In genomic region chr12:125203145-125203765, GRCh38 we compare ENCODE assay signal across 9 cellular contexts. TPM values are rescaled to one million over a fixed set of nuclear protein-coding genes. Genes with fewer than 3 reads are reported as not detected.
DNase-seq lines count a peak whose midpoint lies in the region; ATAC-seq and TF ChIP-seq lines count a peak whose summit lies in the region.
"Had no signal": no experiment of that assay in that cellular context is flagged by ENCODE, and none has a peak within 500 bp of the region (broad histone marks: within the 10 kb centered on the region; RNA-seq: fewer than 3 reads in every experiment).

No MANE protein-coding gene starts in this region.

- peak; percentile 84 for ATAC-seq in GM18502 (IDR thresholded peaks at IDR 0.05; ENCODE audit: poor library complexity, unreplicated experiment)
- ATAC-seq in HG03097 (IDR thresholded peaks at IDR 0.05; ENCODE audit: low FRiP score, unreplicated experiment), result no peak

- POLR2A ChIA-PET in AG04450 (lab: Yijun Ruan, JAX), result no interaction called here

- DNase-seq in AG04450 (ENCODE audit: low read depth, low spot score) (no peak), NCI-H748 (lab: John Stamatoyannopoulos, UW; ENCODE audit: unreplicated experiment) (peak; percentile 56), fibroblast of pulmonary artery (ENCODE audit: low read depth) (peak; percentile 24), cerebellar nuclear complex (lab: John Stamatoyannopoulos, UW) (no peak)
- no peak for DNase-seq in NK-92 treated with Interleukin-12 subunit alpha and Interleukin-12 subunit beta, amount 100 ng/mL, for 24 hours (lab: John Stamatoyannopoulos, UW)
- no peak for DNase-seq in activated CD8-positive, alpha-beta memory T cell treated with anti-CD3 and anti-CD28 coated beads, Interleukin-2, amount 50 U/mL, for 4 hours
- DNase-seq: stimulated activated CD4-positive, alpha-beta T cell treated with anti-CD3 and anti-CD28 coated beads, Interleukin-2, amount 100 ng/mL, for 24 hours had no signal

- no peak overlapping the region for H3K27ac ChIP-seq in AG04450 (ENCODE audit: low read depth, low read length)

- peak; percentile 61 for TF ChIP-seq CTCF in AG04450 (IDR thresholded peaks at IDR 0.05; ENCODE audit: low read depth, low read length)
- peak; percentile 66 for TF ChIP-seq CTCF in fibroblast of pulmonary artery (IDR thresholded peaks at IDR 0.05; ENCODE audit: low read length, missing control alignments)

- H3K9me3 ChIP-seq in AG04450 (ENCODE audit: control insufficient read depth, insufficient read depth, low read length), result no peaks in the 10 kb centered on the region

- peaks cover 2% of the 10 kb centered on the region for H3K27me3 ChIP-seq in AG04450 (ENCODE audit: control insufficient read depth, insufficient read depth, low read length)

- H3K4me3 ChIP-seq in AG04450 (ENCODE audit: low read depth, low read length), result no peak overlapping the region
- H3K4me3 ChIP-seq in fibroblast of pulmonary artery (replicated peaks; ENCODE audit: low read depth, low read length), result no peak overlapping the region

- CTCF ChIA-PET in AG04450 (lab: Charles Lee), result interaction anchor here (1.1 to 2.6 kb wide), 3 partner anchors 13 to 76 kb away, joined by 3 to 11 read pairs (median 3); no protein-coding TSS in a partner anchor

RNA-seq across cellular contexts. Expression of gene TMEM132B, which starts 17.1 kb away (rescaled TPM):
- polyA plus RNA-seq in AG04450 (2011; rRNA removed), result 0.43 and 0.61 TPM in 2 replicates
- 0.70 and 0.78 TPM in 2 replicates for polyA minus RNA-seq in AG04450 (2011; rRNA and poly(A)+ RNA removed)

Comparison
In these comparisons a context has a peak if more than half of its experiments do, and no peak if none do; other contexts are left out.
1. DNase-seq: peak in NCI-H748 (single experiment) and fibroblast of pulmonary artery (single experiment); none in AG04450 (single experiment), NK-92 treated with Interleukin-12 subunit alpha and Interleukin-12 subunit beta, amount 100 ng/mL, for 24 hours (single experiment), activated CD8-positive, alpha-beta memory T cell treated with anti-CD3 and anti-CD28 coated beads, Interleukin-2, amount 50 U/mL, for 4 hours (single experiment) and cerebellar nuclear complex (0 of 2).